In the genomic region with DNA sequence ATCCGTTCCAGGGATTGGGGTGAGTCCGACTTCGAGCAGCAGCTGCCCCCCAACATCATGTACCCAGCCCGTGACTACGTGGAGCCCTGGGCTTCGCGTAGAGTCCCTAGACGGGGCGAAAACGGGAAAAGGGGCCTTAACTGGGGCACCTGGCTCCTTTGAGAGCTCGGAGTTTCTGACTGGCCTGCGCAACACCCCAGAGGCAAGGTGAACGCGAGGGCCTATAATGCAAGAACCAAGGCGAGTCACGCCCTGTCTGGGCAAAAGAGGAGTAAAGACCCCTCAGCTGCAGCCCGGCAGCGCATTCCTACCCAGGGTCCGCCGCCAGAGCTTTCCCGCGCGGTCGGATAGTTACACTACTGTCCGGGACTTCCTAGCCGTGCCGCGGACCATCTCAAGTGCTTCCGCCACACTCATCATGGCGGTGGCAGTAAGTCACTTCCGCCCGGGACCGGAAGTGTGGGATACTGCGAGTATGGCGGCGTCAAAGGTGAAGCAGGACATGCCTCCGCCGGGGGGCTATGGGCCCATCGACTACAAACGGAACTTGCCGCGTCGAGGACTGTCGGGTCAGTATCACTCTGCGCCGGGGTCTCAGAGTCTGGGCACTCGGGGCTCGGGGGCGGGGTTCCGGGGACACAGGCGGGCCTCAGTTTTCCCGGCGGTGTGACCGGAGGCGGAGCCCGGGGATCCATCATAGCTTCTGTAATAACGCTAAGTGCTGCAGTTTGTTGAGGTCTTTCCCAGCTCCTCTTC, we compare ENCODE assay signal across 8 cellular contexts. TPM values are rescaled to one million over a fixed set of nuclear protein-coding genes. Genes with fewer than 3 reads are reported as not detected.
DNase-seq lines count a peak whose midpoint lies in the region; ATAC-seq and TF ChIP-seq lines count a peak whose summit lies in the region.

A gene (plus strand): TSS at position 462 of the 756 bp plus-strand sequence. CDS start 14 bp downstream, at position 476.

- DNase-seq in BE2C = peak; percentile 91
- peak; percentile 84 to 85 for DNase-seq in NCI-H526 (lab: John Stamatoyannopoulos, UW)
- DNase-seq in activated CD4-positive, alpha-beta T cell treated with anti-CD3 and anti-CD28 coated beads for 48 hours = peak; percentile 95
- peak; percentile 96 for DNase-seq in colonic mucosa
- DNase-seq in left colon = peak; percentile 89 to 95
- DNase-seq in stimulated activated CD4-positive, alpha-beta T cell treated with anti-CD3 and anti-CD28 coated beads, Interleukin-1b, Interleukin-23, amount 100 ng/mL, for 4 hours (ENCODE audit: low read depth in 2 of 2) = peak; percentile 88 to 94

- TF ChIP-seq CTCF in BE2C (IDR thresholded peaks at IDR 0.05; ENCODE audit: low read depth, low read length) (no peak), colonic mucosa (IDR thresholded peaks at IDR 0.05) (no peak)

- H3K4me3 ChIP-seq in BE2C (ENCODE audit: low read depth, low read length) (peak within 1 kb of the TSS; percentile 98), colonic mucosa (peak within 1 kb of the TSS; percentile 65)

- H3K9me3 ChIP-seq in BE2C (no peaks in the 10 kb centered on the region), colonic mucosa (no peaks in the 10 kb centered on the region)

- H3K36me3 ChIP-seq in BE2C (peaks cover 10% of the 10 kb centered on the region), colonic mucosa (no peaks in the 10 kb centered on the region)

- intact Hi-C loops in colonic mucosa (cut with DNase I) = no loop called here
- intact Hi-C loops in left colon (cut with DNase I, micrococcal nuclease) = no loop called here

- H3K27me3 ChIP-seq in BE2C = no peaks in the 10 kb centered on the region
- no peaks in the 10 kb centered on the region for H3K27me3 ChIP-seq in colonic mucosa

- H3K27ac ChIP-seq in colonic mucosa = peak within 1 kb of the TSS; percentile 75

- H3K4me1 ChIP-seq in BE2C (no peaks in the 10 kb centered on the region), colonic mucosa (peaks cover 8% of the 10 kb centered on the region)

- ATAC-seq in GM19324 (IDR thresholded peaks at IDR 0.05; ENCODE audit: low FRiP score, unreplicated experiment) = peak; percentile 95
- ATAC-seq in HG03460 (IDR thresholded peaks at IDR 0.05; ENCODE audit: unreplicated experiment) = peak; percentile 92
- ATAC-seq in left colon = peak; percentile 88

- H3K9ac ChIP-seq in colonic mucosa (ENCODE audit: low read depth in 2 of 2, low read length in 2 of 2) = peak within 1 kb of the TSS; percentile 76 to 92

RNA-seq across cellular contexts. Expression of the gene that starts here (rescaled TPM):
- polyA plus RNA-seq in BE2C (2012; ENCODE audit: insufficient read depth, insufficient read length, low read depth) = 1,465 TPM
- total RNA-seq in colonic mucosa (100 to 1,000 TPM; 399 to 494 TPM), left colon (100 to 1,000 TPM; 430 to 489 TPM)

Comparison
In these comparisons a context has a peak if more than half of its experiments do, and no peak if none do; other contexts are left out.
1. Peak in every context shown above with its lines: DNase-seq, ATAC-seq, H3K4me3 ChIP-seq and H3K27ac ChIP-seq.